Comparison of ENCODE assay signal across 15 cellular contexts in the genomic region with DNA sequence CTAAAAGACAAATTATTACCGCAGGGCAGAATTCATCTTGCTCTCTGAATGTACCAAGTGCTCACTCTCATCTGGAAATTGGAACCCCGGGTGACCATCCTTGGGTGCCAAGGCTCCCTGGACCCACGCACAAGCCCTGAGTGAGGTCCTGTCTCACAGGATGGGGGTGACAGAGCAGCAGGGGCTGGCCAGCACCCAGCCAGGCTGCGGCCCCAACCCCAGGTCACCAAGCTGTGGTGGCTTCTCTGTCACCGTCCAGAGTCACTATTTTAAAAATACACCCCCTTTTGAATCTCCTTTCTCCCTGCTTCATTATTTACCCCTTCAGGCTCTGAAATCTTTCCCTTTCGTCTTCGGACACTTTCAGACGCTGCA.
A peak's percentile ranks its signal among the peaks of the same experiment; 100 is the strongest.
DNase-seq lines count a peak whose midpoint lies in the region; ATAC-seq and TF ChIP-seq lines count a peak whose summit lies in the region.
"Had no signal": no experiment of that assay in that cellular context is flagged by ENCODE, and none has a peak within 500 bp of the region (broad histone marks: within the 10 kb centered on the region; RNA-seq: fewer than 3 reads in every experiment).

No MANE protein-coding gene starts in this region.

- no peaks in the 10 kb centered on the region for H3K36me3 ChIP-seq in tibial nerve
- H3K36me3 ChIP-seq: left lung, neutrophil had no signal

- POLR2A ChIA-PET in activated B cell treated with CpG ODN at 0.5 μM for 24 hours (lab: Charles Lee): no interaction called here
- POLR2A ChIA-PET in naive thymus-derived CD8-positive, alpha-beta T cell (lab: Charles Lee): interaction anchor here (1.2 kb wide), 1 partner anchor 15 kb away, joined by 3 read pairs; no protein-coding TSS in a partner anchor

- WGBS in tibial nerve, 2 donors: 81 to 83% methylated on average over 8 of the region's 8 CpGs

- peaks cover 15% of the 10 kb centered on the region for H3K4me1 Mint-ChIP-seq in activated naive CD8-positive, alpha-beta T cell treated with anti-CD3 and anti-CD28 coated beads for 36 hours
- H3K4me1 Mint-ChIP-seq in activated naive CD8-positive, alpha-beta T cell treated with anti-CD3 and anti-CD28 coated beads, Interleukin-2, amount 50 U/mL, for 24 hours: peaks cover 26% of the 10 kb centered on the region
- H3K4me1 Mint-ChIP-seq in activated B cell treated with CpG ODN at 0.5 μM for 24 hours (peaks cover 37% of the 10 kb centered on the region), memory B cell (peaks cover 37% of the 10 kb centered on the region)
- peaks cover 10 to 31% (median 19%) of the 10 kb centered on the region in 4 donors for H3K4me1 Mint-ChIP-seq in naive thymus-derived CD8-positive, alpha-beta T cell

- peaks cover 0 to 18% (median 10%) of the 10 kb centered on the region in 4 donors for H3K4me1 ChIP-seq in tibial nerve

- no peak overlapping the region for H3K4me3 ChIP-seq in tibial nerve
- H3K4me3 ChIP-seq: left lung had no signal

- no peak for TF ChIP-seq POLR2A in tibial nerve (IDR thresholded peaks at IDR 0.05)

- DNase-seq in activated naive CD8-positive, alpha-beta T cell treated with anti-CD3 and anti-CD28 coated beads for 36 hours: no peak
- no peak for DNase-seq in activated naive CD8-positive, alpha-beta T cell treated with anti-CD3 and anti-CD28 coated beads, Interleukin-2, amount 50 U/mL, for 24 hours
- no peak for DNase-seq in activated B cell treated with CpG ODN at 0.5 μM for 24 hours
- DNase-seq in memory B cell (ENCODE audit: low spot score in 2 of 2): no peak
- DNase-seq in tibial nerve (ENCODE audit: low spot score in 2 of 2): no peak
- no peak for DNase-seq in naive thymus-derived CD8-positive, alpha-beta T cell
- DNase-seq: activated naive CD4-positive, alpha-beta T cell; cerebellar nuclear complex; NCI-H1930; NCI-H748 treated with DMSO at 0.1 percent for 48 hours had no signal

- TF ChIP-seq CTCF in activated B cell treated with CpG ODN at 0.5 μM for 24 hours (IDR thresholded peaks at IDR 0.05) (no peak), tibial nerve (IDR thresholded peaks at IDR 0.05) (no peak)

- no peak for ATAC-seq in activated naive CD8-positive, alpha-beta T cell treated with anti-CD3 and anti-CD28 coated beads, Interleukin-2, amount 50 U/mL, for 24 hours
- ATAC-seq in activated B cell treated with CpG ODN at 0.5 μM for 24 hours (ENCODE audit: low read depth) (no peak), memory B cell (ENCODE audit: low read depth) (no peak), GM19035 (IDR thresholded peaks at IDR 0.05; ENCODE audit: unreplicated experiment) (no peak), GM18909 (IDR thresholded peaks at IDR 0.05; ENCODE audit: poor library complexity, unreplicated experiment) (no peak)
- no peak for ATAC-seq in naive thymus-derived CD8-positive, alpha-beta T cell

- H3K9me3 Mint-ChIP-seq in activated naive CD8-positive, alpha-beta T cell treated with anti-CD3 and anti-CD28 coated beads for 36 hours: no peaks in the 10 kb centered on the region
- H3K9me3 Mint-ChIP-seq in activated naive CD8-positive, alpha-beta T cell treated with anti-CD3 and anti-CD28 coated beads, Interleukin-2, amount 50 U/mL, for 24 hours: no peaks in the 10 kb centered on the region
- H3K9me3 Mint-ChIP-seq in activated B cell treated with CpG ODN at 0.5 μM for 24 hours (no peaks in the 10 kb centered on the region), memory B cell (no peaks in the 10 kb centered on the region)
- H3K9me3 Mint-ChIP-seq in naive thymus-derived CD8-positive, alpha-beta T cell: peaks cover 0 to 1% (median 0%) of the 10 kb centered on the region in 9 donors

- no peak for TF ChIP-seq EP300 in tibial nerve (IDR thresholded peaks at IDR 0.05)

- intact Hi-C loops in activated B cell treated with CpG ODN at 0.5 μM for 24 hours (cut with micrococcal nuclease): loop anchor here (2.0 to 5.0 kb wide), 2 partner anchors 149 to 209 kb away; partner anchors contain the start of genes PRKAG2 and RHEB

- no peaks in the 10 kb centered on the region for H3K9me3 ChIP-seq in tibial nerve
- H3K9me3 ChIP-seq: left lung, neutrophil had no signal

- H3K27me3 ChIP-seq in tibial nerve: no peaks in the 10 kb centered on the region
- H3K27me3 ChIP-seq: left lung, neutrophil had no signal

- CTCF ChIA-PET in activated B cell treated with CpG ODN at 0.5 μM for 24 hours (lab: Charles Lee): no interaction called here

- H3K27ac Mint-ChIP-seq in activated naive CD8-positive, alpha-beta T cell treated with anti-CD3 and anti-CD28 coated beads for 36 hours: peak overlapping the region; percentile 42
- no peak overlapping the region for H3K27ac Mint-ChIP-seq in activated naive CD8-positive, alpha-beta T cell treated with anti-CD3 and anti-CD28 coated beads, Interleukin-2, amount 50 U/mL, for 24 hours
- no peak overlapping the region for H3K27ac Mint-ChIP-seq in activated B cell treated with CpG ODN at 0.5 μM for 24 hours
- peak overlapping the region; percentile 25 for H3K27ac Mint-ChIP-seq in memory B cell
- peak overlapping the region in 1 of 10 donors; percentile 87 for H3K27ac Mint-ChIP-seq in naive thymus-derived CD8-positive, alpha-beta T cell

- H3K36me3 Mint-ChIP-seq in activated naive CD8-positive, alpha-beta T cell treated with anti-CD3 and anti-CD28 coated beads for 36 hours: peaks cover 3% of the 10 kb centered on the region
- no peaks in the 10 kb centered on the region for H3K36me3 Mint-ChIP-seq in activated naive CD8-positive, alpha-beta T cell treated with anti-CD3 and anti-CD28 coated beads, Interleukin-2, amount 50 U/mL, for 24 hours (ENCODE audit: low read depth)
- H3K36me3 Mint-ChIP-seq in activated B cell treated with CpG ODN at 0.5 μM for 24 hours (ENCODE audit: low read depth) (no peaks in the 10 kb centered on the region), memory B cell (no peaks in the 10 kb centered on the region)
- peaks cover 0 to 11% (median 3%) of the 10 kb centered on the region in 3 donors for H3K36me3 Mint-ChIP-seq in naive thymus-derived CD8-positive, alpha-beta T cell

- peak overlapping the region in 3 of 4 donors; percentile 29 to 64 (median 50) for H3K27ac ChIP-seq in tibial nerve
- H3K27ac ChIP-seq: HL-60, neutrophil had no signal

- H3K27me3 Mint-ChIP-seq in activated naive CD8-positive, alpha-beta T cell treated with anti-CD3 and anti-CD28 coated beads for 36 hours: no peaks in the 10 kb centered on the region
- no peaks in the 10 kb centered on the region for H3K27me3 Mint-ChIP-seq in activated naive CD8-positive, alpha-beta T cell treated with anti-CD3 and anti-CD28 coated beads, Interleukin-2, amount 50 U/mL, for 24 hours
- H3K27me3 Mint-ChIP-seq in activated B cell treated with CpG ODN at 0.5 μM for 24 hours (no peaks in the 10 kb centered on the region), memory B cell (no peaks in the 10 kb centered on the region)
- H3K27me3 Mint-ChIP-seq in naive thymus-derived CD8-positive, alpha-beta T cell: no peaks in the 10 kb centered on the region

- no peak overlapping the region for H3K4me3 Mint-ChIP-seq in activated naive CD8-positive, alpha-beta T cell treated with anti-CD3 and anti-CD28 coated beads for 36 hours
- H3K4me3 Mint-ChIP-seq in activated naive CD8-positive, alpha-beta T cell treated with anti-CD3 and anti-CD28 coated beads, Interleukin-2, amount 50 U/mL, for 24 hours: no peak overlapping the region
- H3K4me3 Mint-ChIP-seq in activated B cell treated with CpG ODN at 0.5 μM for 24 hours (peak overlapping the region; percentile 11), memory B cell (no peak overlapping the region)
- no peak overlapping the region for H3K4me3 Mint-ChIP-seq in naive thymus-derived CD8-positive, alpha-beta T cell

Comparison
In these comparisons a context has a peak if more than half of its experiments do, and no peak if none do; other contexts are left out.
1. H3K27ac Mint-ChIP-seq: peak in activated naive CD8-positive, alpha-beta T cell treated with anti-CD3 and anti-CD28 coated beads for 36 hours (single experiment) and memory B cell (single experiment); none in activated naive CD8-positive, alpha-beta T cell treated with anti-CD3 and anti-CD28 coated beads, Interleukin-2, amount 50 U/mL, for 24 hours (single experiment) and activated B cell treated with CpG ODN at 0.5 μM for 24 hours (single experiment).